8 cellular contexts compared by ENCODE assay signal in genomic region chr3:25033407-25034029, GRCh38.
DNase-seq lines count a peak whose midpoint lies in the region; ATAC-seq and TF ChIP-seq lines count a peak whose summit lies in the region.

No MANE protein-coding gene starts in this region.

- no peak overlapping the region for H3K4me3 Mint-ChIP-seq in nephron progenitor cell

- H3K9me3 Mint-ChIP-seq in nephron progenitor cell, result no peaks in the 10 kb centered on the region

- H3K36me3 ChIP-seq in effector memory CD4-positive, alpha-beta T cell (ENCODE audit: control insufficient read depth, insufficient read depth, low read length), result no peaks in the 10 kb centered on the region

- DNase-seq in NCI-H2081 (lab: John Stamatoyannopoulos, UW), result peak; percentile 52 to 74
- DNase-seq in NCI-H2081 treated with DMSO at 0.1 percent for 48 hours (lab: John Stamatoyannopoulos, UW), result no peak
- DNase-seq in RKO (ENCODE audit: low spot score), result peak; percentile 61
- peak; percentile 41 for DNase-seq in nephron progenitor cell
- DNase-seq in effector memory CD4-positive, alpha-beta T cell, result no peak

- ATAC-seq in GM19468 (IDR thresholded peaks at IDR 0.05; ENCODE audit: extremely low read depth, unreplicated experiment) (peak; percentile 36), HG03520 (IDR thresholded peaks at IDR 0.05; ENCODE audit: unreplicated experiment) (peak; percentile 93), esophagus mucosa (peak; percentile 48)

- TF ChIP-seq CTCF in nephron progenitor cell (IDR thresholded peaks at IDR 0.05), result peak; percentile 61

- H3K27me3 ChIP-seq in effector memory CD4-positive, alpha-beta T cell (replicated peaks; ENCODE audit: control insufficient read depth, insufficient read depth, low read length, poor library complexity, severe bottlenecking), result no peaks in the 10 kb centered on the region

- H3K4me1 Mint-ChIP-seq in nephron progenitor cell, result peaks cover 32% of the 10 kb centered on the region

- H3K9me3 ChIP-seq in effector memory CD4-positive, alpha-beta T cell (ENCODE audit: control insufficient read depth, low read length), result no peaks in the 10 kb centered on the region

- no peak overlapping the region for H3K27ac ChIP-seq in effector memory CD4-positive, alpha-beta T cell (ENCODE audit: insufficient read depth, low read length, poor library complexity, severe bottlenecking)

- peaks cover 3% of the 10 kb centered on the region for H3K27me3 Mint-ChIP-seq in nephron progenitor cell (ENCODE audit: low read depth, poor library complexity)

- H3K36me3 Mint-ChIP-seq in nephron progenitor cell (ENCODE audit: low read depth), result no peaks in the 10 kb centered on the region

- H3K27ac Mint-ChIP-seq in nephron progenitor cell, result no peak overlapping the region

- H3K4me3 ChIP-seq in effector memory CD4-positive, alpha-beta T cell (ENCODE audit: insufficient read depth, low read depth, low read length, poor library complexity, severe bottlenecking), result no peak overlapping the region

- H3K4me1 ChIP-seq in effector memory CD4-positive, alpha-beta T cell (ENCODE audit: control insufficient read depth, insufficient read depth, low read length, poor library complexity, severe bottlenecking), result no peaks in the 10 kb centered on the region

Comparison
In these comparisons a context has a peak if more than half of its experiments do, and no peak if none do; other contexts are left out.
1. DNase-seq: peak in NCI-H2081 (2 of 2), RKO (single experiment) and nephron progenitor cell (single experiment); none in NCI-H2081 treated with DMSO at 0.1 percent for 48 hours (single experiment) and effector memory CD4-positive, alpha-beta T cell (0 of 3).
2. ATAC-seq: peak in every context shown above with its lines; median percentile 93 in HG03520; 48 in esophagus mucosa; 36 in GM19468.